ENCODE assay signal across 9 cellular contexts in genomic region chr16:2471016-2471652, GRCh38. TPM values are rescaled to one million over a fixed set of nuclear protein-coding genes. Genes with fewer than 3 reads are reported as not detected.
DNase-seq lines count a peak whose midpoint lies in the region; ATAC-seq and TF ChIP-seq lines count a peak whose summit lies in the region.
"Had no signal": no experiment of that assay in that cellular context is flagged by ENCODE, and none has a peak within 500 bp of the region (broad histone marks: within the 10 kb centered on the region; RNA-seq: fewer than 3 reads in every experiment).

NTN3 (plus strand) TSS chr16:2471297; CDS start chr16:2471702, 405 bp downstream.

- no peak for ATAC-seq in HG02973 (IDR thresholded peaks at IDR 0.05; ENCODE audit: unreplicated experiment)
- ATAC-seq in HG03095 (IDR thresholded peaks at IDR 0.05; ENCODE audit: unreplicated experiment): no peak
- ATAC-seq: naive thymus-derived CD4-positive, alpha-beta T cell had no signal

- no peaks in the 10 kb centered on the region for H3K9me3 ChIP-seq in ascending aorta

- H3K79me2 ChIP-seq in mesendoderm (ENCODE audit: control insufficient read depth, insufficient read depth, low read length): no peaks in the 10 kb centered on the region

- no peak within 1 kb of the TSS for H3K23ac ChIP-seq in mesendoderm (ENCODE audit: low read length)

- H2BK5ac ChIP-seq in mesendoderm (ENCODE audit: low read length): no peak within 1 kb of the TSS

- no peak within 1 kb of the TSS for H2AK5ac ChIP-seq in mesendoderm (ENCODE audit: low read length)

- no peak within 1 kb of the TSS for H2BK15ac ChIP-seq in mesendoderm (replicated peaks; ENCODE audit: low read depth)

- no peaks in the 10 kb centered on the region for H3K79me1 ChIP-seq in mesendoderm (ENCODE audit: low read length)

- H3K36me3 ChIP-seq in ascending aorta: no peaks in the 10 kb centered on the region
- H3K36me3 ChIP-seq in mesendoderm (ENCODE audit: control insufficient read depth, insufficient read depth, low read length): no peaks in the 10 kb centered on the region

- H3K27ac ChIP-seq in ascending aorta (no peak within 1 kb of the TSS), mesendoderm (ENCODE audit: low read depth, low read length) (no peak within 1 kb of the TSS)

- H3K4me1 ChIP-seq in ascending aorta (peaks cover 24 to 42% of the 10 kb centered on the region in 2 donors), mesendoderm (ENCODE audit: control insufficient read depth, low read depth, low read length) (no peaks in the 10 kb centered on the region)

- intact Hi-C loops in ascending aorta (cut with DNase I): no loop called here

- H2BK120ac ChIP-seq in mesendoderm (ENCODE audit: low read depth, low read length): no peak within 1 kb of the TSS

- peak within 1 kb of the TSS; percentile 25 for H3K56ac ChIP-seq in mesendoderm (ENCODE audit: low read length)

- WGBS in mesendoderm (ENCODE audit: extremely low coverage, insufficient coverage, low lambda C conversion rate): no CpG with 5 or more reads among the region's 59 CpGs

- DNase-seq in COR-L47 (lab: John Stamatoyannopoulos, UW) (peak; percentile 81), NAMALWA (ENCODE audit: low spot score) (peak; percentile 46), ascending aorta (ENCODE audit: low spot score in 2 of 2) (no peak), mesendoderm (peak; percentile 43), mucosa of gallbladder (ENCODE audit: low spot score) (no peak), DMS114 treated with DMSO at 0.1 percent for 48 hours (lab: John Stamatoyannopoulos, UW; ENCODE audit: unreplicated experiment) (no peak)

- no peak for TF ChIP-seq CTCF in ascending aorta (IDR thresholded peaks at IDR 0.05)

- no peak within 1 kb of the TSS for H3K9ac ChIP-seq in mesendoderm (ENCODE audit: low read length)

- H3K4me3 ChIP-seq in ascending aorta (peak within 1 kb of the TSS; percentile 21 to 30), mesendoderm (ENCODE audit: low read length) (no peak within 1 kb of the TSS)

- H3K4ac ChIP-seq in mesendoderm (ENCODE audit: low read depth, low read length): no peak within 1 kb of the TSS

- H4K8ac ChIP-seq in mesendoderm (ENCODE audit: low read depth, low read length): no peak within 1 kb of the TSS

- H3K27me3 ChIP-seq in ascending aorta: peaks cover 12% of the 10 kb centered on the region
- H3K27me3 ChIP-seq in mesendoderm (ENCODE audit: insufficient read depth, low read length, poor library complexity): peaks cover 9% of the 10 kb centered on the region

- peak within 1 kb of the TSS; percentile 9 for H3K4me2 ChIP-seq in mesendoderm (ENCODE audit: low read length)

- no peak within 1 kb of the TSS for H3K18ac ChIP-seq in mesendoderm (ENCODE audit: low read length)

- H4K5ac ChIP-seq in mesendoderm (ENCODE audit: low read length): no peak within 1 kb of the TSS

RNA-seq across cellular contexts. Expression of gene NTN3, which starts in this region (rescaled TPM):
- total RNA-seq in ascending aorta (not detected), mucosa of gallbladder (0.46 TPM)
- polyA plus RNA-seq in mesendoderm (2013, experiment 1 of 2): not detected
- polyA plus RNA-seq in mesendoderm (2013, experiment 2 of 2): not detected
- total RNA-seq: naive thymus-derived CD4-positive, alpha-beta T cell had no signal
- polyA plus RNA-seq: naive thymus-derived CD4-positive, alpha-beta T cell had no signal

Comparison
In these comparisons a context has a peak if more than half of its experiments do, and no peak if none do; other contexts are left out.
1. DNase-seq: peak in COR-L47 (single experiment), NAMALWA (single experiment) and mesendoderm (single experiment); none in ascending aorta (0 of 2), mucosa of gallbladder (single experiment) and DMS114 treated with DMSO at 0.1 percent for 48 hours (single experiment).